ENCODE assay signal across 14 cellular contexts in the genomic region with DNA sequence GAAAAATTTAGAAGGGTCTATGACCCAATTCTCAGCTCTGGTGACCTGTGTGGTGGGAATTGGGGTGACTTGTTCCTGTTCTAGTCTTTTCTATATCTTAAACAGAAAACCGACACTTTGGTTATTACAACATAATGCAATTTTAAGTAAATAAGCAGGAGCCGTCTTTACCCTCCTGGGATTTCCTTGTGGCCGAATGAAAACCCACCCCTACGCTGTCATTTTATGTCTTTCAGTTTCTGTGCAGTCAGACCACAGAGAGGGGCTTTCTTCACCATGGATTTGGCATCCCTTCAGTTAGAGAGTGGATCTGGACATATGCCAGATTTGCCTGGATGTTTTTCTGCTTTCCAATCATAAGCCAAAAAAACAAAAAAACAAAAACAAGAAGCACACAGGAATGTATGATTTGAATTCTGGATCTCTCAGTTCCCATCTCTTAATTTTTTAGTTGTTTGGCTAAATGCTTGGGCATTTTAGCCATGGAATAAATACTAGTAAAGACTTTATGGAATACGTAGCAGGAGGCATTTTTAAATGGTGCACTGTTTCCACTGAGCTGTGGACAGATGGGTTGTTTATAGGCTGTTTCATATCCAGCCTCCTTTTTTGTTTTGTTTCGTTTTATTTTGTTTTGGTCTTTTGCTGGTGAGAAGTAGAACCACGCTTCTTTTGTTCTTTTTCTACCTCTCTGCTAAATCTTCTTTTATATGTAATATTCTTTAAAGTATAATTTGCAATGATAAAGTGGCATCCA.
A peak's percentile ranks its signal among the peaks of the same experiment; 100 is the strongest.
DNase-seq lines count a peak whose midpoint lies in the region; ATAC-seq and TF ChIP-seq lines count a peak whose summit lies in the region.
"Had no signal": no experiment of that assay in that cellular context is flagged by ENCODE, and none has a peak within 500 bp of the region (broad histone marks: within the 10 kb centered on the region; RNA-seq: fewer than 3 reads in every experiment).

No MANE protein-coding gene starts in this region.

- H3K36me3 ChIP-seq in sigmoid colon = no peaks in the 10 kb centered on the region

- peak overlapping the region; percentile 13 to 51 (median 30) for H3K27ac ChIP-seq in sigmoid colon
- H3K27ac ChIP-seq: VCaP had no signal

- DNase-seq in G401 (ENCODE audit: low spot score) (peak; percentile 56), NCI-H1092 treated with DMSO at 0.1 percent for 48 hours (lab: John Stamatoyannopoulos, UW) (peak; percentile 47), fibroblast of gingiva (ENCODE audit: low read depth) (peak; percentile 36), sigmoid colon (no peak), SHP77 treated with DMSO at 0.1 percent for 48 hours (lab: John Stamatoyannopoulos, UW) (no peak)
- DNase-seq: AML-193, aorta, KG1, mucosa of descending colon, SHP77, T-helper 17 cell had no signal

- 69 to 76% methylated on average over 7 of the region's 7 CpGs for WGBS in sigmoid colon, 2 donors

- no peak for TF ChIP-seq EP300 in sigmoid colon (IDR thresholded peaks at IDR 0.05)

- H3K4me1 ChIP-seq in sigmoid colon = peaks cover 0 to 56% (median 36%) of the 10 kb centered on the region in 4 donors

- ATAC-seq in GM21786 (IDR thresholded peaks at IDR 0.05; ENCODE audit: unreplicated experiment) (no peak), GM21717 (IDR thresholded peaks at IDR 0.05; ENCODE audit: unreplicated experiment) (no peak)
- ATAC-seq: mucosa of descending colon, T-helper 17 cell had no signal

- no peak overlapping the region for H3K4me3 ChIP-seq in sigmoid colon
- H3K4me3 ChIP-seq: mucosa of descending colon had no signal

- intact Hi-C loops in sigmoid colon (cut with DNase I) = no loop called here

- no peaks in the 10 kb centered on the region for H3K9me3 ChIP-seq in sigmoid colon
- H3K9me3 ChIP-seq: mucosa of descending colon had no signal

- in situ Hi-C loops in G401 (cut with HindIII; ENCODE audit: low sequenced_read_pairs) = no loop called here

- no peak for TF ChIP-seq CTCF in sigmoid colon (IDR thresholded peaks at IDR 0.05)

- no peak for TF ChIP-seq POLR2A in sigmoid colon (IDR thresholded peaks at IDR 0.05)

- no peaks in the 10 kb centered on the region for H3K27me3 ChIP-seq in sigmoid colon

Comparison
In these comparisons a context has a peak if more than half of its experiments do, and no peak if none do; other contexts are left out.
1. DNase-seq: peak in G401 (single experiment), NCI-H1092 treated with DMSO at 0.1 percent for 48 hours (single experiment) and fibroblast of gingiva (single experiment); none in sigmoid colon (single experiment) and SHP77 treated with DMSO at 0.1 percent for 48 hours (single experiment).